Comparison of ENCODE assay signal across 25 cellular contexts in genomic region chr11:27623945-27624523, GRCh38.
"Had no signal": no experiment of that assay in that cellular context is flagged by ENCODE, and none has a peak within 500 bp of the region (broad histone marks: within the 10 kb centered on the region; RNA-seq: fewer than 3 reads in every experiment).

No MANE protein-coding gene starts in this region.

- H3K4me3 Mint-ChIP-seq: dendritic cell treated with granulocyte-macrophage colony-stimulating factor and Interleukin-4, amounts not matched to agents 40 ng/mL and 50 ng/mL, for 4 days; mesothelial cell of epicardium; naive B cell had no signal

- H3K36me3 Mint-ChIP-seq: mesothelial cell of epicardium, naive B cell had no signal

- H3K27me3 Mint-ChIP-seq: dendritic cell treated with granulocyte-macrophage colony-stimulating factor and Interleukin-4, amounts not matched to agents 40 ng/mL and 50 ng/mL, for 4 days; naive B cell had no signal

- H3K4me1 ChIP-seq: colonic mucosa, left lung, lower lobe of right lung had no signal

- H3K36me3 ChIP-seq: colonic mucosa, esophagus squamous epithelium, gastrocnemius medialis, heart right ventricle, left lung, lower lobe of right lung had no signal

- ATAC-seq: esophagus mucosa, gastrocnemius medialis, heart right ventricle, left cardiac atrium, left lung, left ventricle myocardium superior, lower lobe of right lung, mucosa of descending colon had no signal

- H3K4me1 Mint-ChIP-seq: mesothelial cell of epicardium had no signal

- DNase-seq: colonic mucosa; cortex of kidney; effector CD8-positive, alpha-beta T cell; erythroblast; esophagus squamous epithelium; foreskin fibroblast; foreskin melanocyte; gastrocnemius medialis; glutamatergic neuron; head of caudate nucleus; heart right ventricle; hippocampal formation; left cardiac atrium; left lung; left ventricle myocardium superior; lower lobe of right lung; mesenchymal stem cell; mucosa of descending colon; naive B cell had no signal

- H3K27ac Mint-ChIP-seq: dendritic cell treated with granulocyte-macrophage colony-stimulating factor and Interleukin-4, amounts not matched to agents 40 ng/mL and 50 ng/mL, for 4 days; mesothelial cell of epicardium; naive B cell had no signal

- H3K9me3 Mint-ChIP-seq: mesothelial cell of epicardium, naive B cell had no signal

- H3K27ac ChIP-seq: colonic mucosa, esophagus squamous epithelium, gastrocnemius medialis, heart right ventricle, left lung, lower lobe of right lung had no signal

- H3K27me3 ChIP-seq: colonic mucosa, esophagus squamous epithelium, gastrocnemius medialis, heart right ventricle, left lung had no signal

- H3K4me3 ChIP-seq: colonic mucosa, esophagus squamous epithelium, gastrocnemius medialis, heart right ventricle, left lung, lower lobe of right lung, mucosa of descending colon had no signal

- H3K9me3 ChIP-seq: colonic mucosa, esophagus squamous epithelium, gastrocnemius medialis, heart right ventricle, left lung, lower lobe of right lung, mucosa of descending colon had no signal

- FAIRE-seq: endothelial cell of umbilical vein, islet of Langerhans, keratinocyte had no signal
